ENCODE assay signal across 20 cellular contexts in the genomic region with DNA sequence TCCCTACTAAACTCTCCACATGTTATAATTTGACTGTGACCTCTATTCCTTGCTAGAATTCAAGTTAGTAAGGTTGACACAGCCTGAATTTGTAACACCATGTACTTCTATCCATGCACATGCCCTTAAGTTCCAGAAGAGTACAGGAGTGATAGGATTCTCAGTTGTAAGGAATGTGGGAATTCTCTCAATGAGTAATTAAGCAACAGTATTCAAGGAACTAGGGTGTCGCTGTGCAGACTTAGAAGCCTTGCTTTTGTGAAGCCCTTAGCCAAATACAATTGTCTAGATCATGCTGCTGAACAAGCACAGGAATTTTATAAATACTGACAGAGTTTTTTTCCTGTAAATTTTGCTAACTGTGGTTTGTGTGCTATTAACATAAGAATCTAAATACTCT.
A peak's percentile ranks its signal among the peaks of the same experiment; 100 is the strongest.
DNase-seq lines count a peak whose midpoint lies in the region; ATAC-seq and TF ChIP-seq lines count a peak whose summit lies in the region.
"Had no signal": no experiment of that assay in that cellular context is flagged by ENCODE, and none has a peak within 500 bp of the region (broad histone marks: within the 10 kb centered on the region; RNA-seq: fewer than 3 reads in every experiment).

No MANE protein-coding gene starts in this region.

- H3K4me3 Mint-ChIP-seq in endothelial cell (ENCODE audit: unreplicated experiment), result no peak overlapping the region
- H3K4me3 Mint-ChIP-seq: CD4-positive, alpha-beta memory T cell had no signal

- ATAC-seq in RWPE2 (ENCODE audit: low read depth) (peak; percentile 42; the same call in 1 of the 3 replicates), GM19397 (IDR thresholded peaks at IDR 0.05; ENCODE audit: unreplicated experiment) (no peak)

- no peaks in the 10 kb centered on the region for H3K27me3 ChIP-seq in RWPE2 (ENCODE audit: insufficient read depth, poor library complexity, severe bottlenecking)
- H3K27me3 ChIP-seq in trophoblast cell (ENCODE audit: insufficient read depth, low read length), result no peaks in the 10 kb centered on the region
- H3K27me3 ChIP-seq: BLaER1 treated with 17β-estradiol and CSF1 and Interleukin-3, amounts not matched to agents 10 nM and 100 nM had no signal

- H2BK120ac ChIP-seq in trophoblast cell (ENCODE audit: insufficient read depth, low read length, poor library complexity), result no peak overlapping the region

- H3K36me3 ChIP-seq in RWPE2 (ENCODE audit: low read depth), result no peaks in the 10 kb centered on the region
- no peaks in the 10 kb centered on the region for H3K36me3 ChIP-seq in trophoblast cell (ENCODE audit: control insufficient read depth in 1 of 2, insufficient read depth in 2 of 2, low read length in 2 of 2)
- H3K36me3 ChIP-seq: BLaER1 treated with 17β-estradiol and CSF1 and Interleukin-3, amounts not matched to agents 10 nM and 100 nM; SJCRH30 had no signal

- no peak overlapping the region for H3K14ac ChIP-seq in trophoblast cell (ENCODE audit: low read length)

- H3K9ac ChIP-seq in trophoblast cell (ENCODE audit: low read length), result no peak overlapping the region
- H3K9ac ChIP-seq: BLaER1 treated with 17β-estradiol and CSF1 and Interleukin-3, amounts not matched to agents 10 nM and 100 nM had no signal

- no peak overlapping the region for H3K23ac ChIP-seq in trophoblast cell (ENCODE audit: low read length)

- H4K12ac ChIP-seq in trophoblast cell (ENCODE audit: low read depth, low read length), result no peak overlapping the region

- H2AFZ ChIP-seq in trophoblast cell (ENCODE audit: insufficient read depth, low read length, poor library complexity), result no peak overlapping the region

- no peaks in the 10 kb centered on the region for H3K79me2 ChIP-seq in trophoblast cell (ENCODE audit: control insufficient read depth, insufficient read depth, low read length, poor library complexity)

- H4K91ac ChIP-seq in trophoblast cell (ENCODE audit: low read depth, low read length), result no peak overlapping the region

- no peak overlapping the region for H2BK5ac ChIP-seq in trophoblast cell (ENCODE audit: low read depth, low read length, poor library complexity)

- DNase-seq in ELR (ENCODE audit: low read depth), result peak; percentile 4
- DNase-seq in RWPE2 (ENCODE audit: low spot score), result no peak
- peak; percentile 39 for DNase-seq in epithelial cell of proximal tubule (ENCODE audit: low read depth)
- no peak for DNase-seq in trophoblast cell
- no peak for DNase-seq in inferior parietal cortex (ENCODE audit: extremely low spot score)
- no peak for DNase-seq in endothelial cell (ENCODE audit: low spot score)
- no peak for DNase-seq in activated gamma-delta T cell (lab: John Stamatoyannopoulos, UW)
- DNase-seq: Caco-2; CD4-positive, alpha-beta memory T cell; DMS 273 treated with DMSO at 0.1 percent for 48 hours; DMS79 treated with DMSO at 0.1 percent for 48 hours; NCI-H1092; NCI-H1436; NCI-H2029; NCI-H2227 treated with DMSO at 0.1 percent for 48 hours; NCI-H510A treated with DMSO at 0.1 percent for 48 hours; NCI-H748 treated with DMSO at 0.1 percent for 48 hours; SJCRH30 had no signal

- H3K4me3 ChIP-seq in RWPE2 (ENCODE audit: severe bottlenecking) (no peak overlapping the region), epithelial cell of proximal tubule (ENCODE audit: low read depth, low read length) (no peak overlapping the region), trophoblast cell (ENCODE audit: low read depth, low read length) (no peak overlapping the region)
- H3K4me3 ChIP-seq: BLaER1 treated with 17β-estradiol and CSF1 and Interleukin-3, amounts not matched to agents 10 nM and 100 nM; SJCRH30 had no signal

- H2AK5ac ChIP-seq in trophoblast cell (ENCODE audit: low read length), result no peak overlapping the region

- no peaks in the 10 kb centered on the region for H3K79me1 ChIP-seq in trophoblast cell (ENCODE audit: low read length)

- WGBS in trophoblast cell (ENCODE audit: extremely low coverage, insufficient coverage, insufficient read length), result no CpG with 5 or more reads among the region's 1 CpG

- H3K4me1 ChIP-seq in RWPE2 (ENCODE audit: insufficient read depth, poor library complexity, severe bottlenecking) (no peaks in the 10 kb centered on the region), trophoblast cell (ENCODE audit: control insufficient read depth in 1 of 2, insufficient read depth in 2 of 2, low read length in 2 of 2) (peaks cover 0 to 5% of the 10 kb centered on the region in 2 experiments)
- H3K4me1 ChIP-seq: BLaER1 treated with 17β-estradiol and CSF1 and Interleukin-3, amounts not matched to agents 10 nM and 100 nM; Caco-2; SJCRH30 had no signal

- no peak overlapping the region for H3K27ac ChIP-seq in RWPE2 (ENCODE audit: poor library complexity, severe bottlenecking)
- H3K27ac ChIP-seq in trophoblast cell (ENCODE audit: low read depth, low read length), result peak overlapping the region; percentile 18
- H3K27ac ChIP-seq: BLaER1 treated with 17β-estradiol and CSF1 and Interleukin-3, amounts not matched to agents 10 nM and 100 nM; SJCRH30 had no signal

- H3K9me3 Mint-ChIP-seq in endothelial cell (ENCODE audit: unreplicated experiment), result peaks cover under 1% of the 10 kb centered on the region

- no peak overlapping the region for H3K18ac ChIP-seq in trophoblast cell (ENCODE audit: low read length)

- no peak overlapping the region for H3K27ac Mint-ChIP-seq in endothelial cell (ENCODE audit: unreplicated experiment)
- H3K27ac Mint-ChIP-seq: CD4-positive, alpha-beta memory T cell had no signal

- no peak overlapping the region for H2BK12ac ChIP-seq in trophoblast cell (ENCODE audit: low read length)

- no peaks in the 10 kb centered on the region for H3K4me1 Mint-ChIP-seq in endothelial cell (ENCODE audit: unreplicated experiment)
- H3K4me1 Mint-ChIP-seq: CD4-positive, alpha-beta memory T cell had no signal

- no peaks in the 10 kb centered on the region for H3K9me3 ChIP-seq in RWPE2 (ENCODE audit: severe bottlenecking)
- H3K9me3 ChIP-seq in trophoblast cell (ENCODE audit: insufficient read depth, low read depth, low read length), result no peaks in the 10 kb centered on the region
- H3K9me3 ChIP-seq: BLaER1 treated with 17β-estradiol and CSF1 and Interleukin-3, amounts not matched to agents 10 nM and 100 nM; Caco-2; SJCRH30 had no signal

- H3K36me3 Mint-ChIP-seq in endothelial cell (ENCODE audit: low read depth, unreplicated experiment), result no peaks in the 10 kb centered on the region
- H3K36me3 Mint-ChIP-seq: CD4-positive, alpha-beta memory T cell had no signal

- no peak overlapping the region for H3K4ac ChIP-seq in trophoblast cell (ENCODE audit: low read depth, low read length)

- no peak for TF ChIP-seq CTCF in RWPE2 (IDR thresholded peaks at IDR 0.05; ENCODE audit: poor library complexity, severe bottlenecking)
- TF ChIP-seq CTCF in epithelial cell of proximal tubule (conservative IDR thresholded peaks at IDR 0.05; ENCODE audit: low read depth, low read length), result no peak
- TF ChIP-seq CTCF in endothelial cell (IDR thresholded peaks at IDR 0.05; ENCODE audit: unreplicated experiment), result no peak

- no peak overlapping the region for H3K4me2 ChIP-seq in trophoblast cell (ENCODE audit: low read length)
- H3K4me2 ChIP-seq: BLaER1 treated with 17β-estradiol and CSF1 and Interleukin-3, amounts not matched to agents 10 nM and 100 nM had no signal

- peaks cover 2% of the 10 kb centered on the region for H3K27me3 Mint-ChIP-seq in endothelial cell (ENCODE audit: unreplicated experiment)
- H3K27me3 Mint-ChIP-seq: CD4-positive, alpha-beta memory T cell had no signal

- H4K8ac ChIP-seq in trophoblast cell (ENCODE audit: low read depth, low read length), result no peak overlapping the region

Comparison
In these comparisons a context has a peak if more than half of its experiments do, and no peak if none do; other contexts are left out.
1. DNase-seq: peak in ELR (single experiment) and epithelial cell of proximal tubule (single experiment); none in RWPE2 (single experiment), trophoblast cell (0 of 2), inferior parietal cortex (single experiment), endothelial cell (single experiment) and activated gamma-delta T cell (single experiment).